1 cellular context compared by ENCODE assay signal in the genomic region with DNA sequence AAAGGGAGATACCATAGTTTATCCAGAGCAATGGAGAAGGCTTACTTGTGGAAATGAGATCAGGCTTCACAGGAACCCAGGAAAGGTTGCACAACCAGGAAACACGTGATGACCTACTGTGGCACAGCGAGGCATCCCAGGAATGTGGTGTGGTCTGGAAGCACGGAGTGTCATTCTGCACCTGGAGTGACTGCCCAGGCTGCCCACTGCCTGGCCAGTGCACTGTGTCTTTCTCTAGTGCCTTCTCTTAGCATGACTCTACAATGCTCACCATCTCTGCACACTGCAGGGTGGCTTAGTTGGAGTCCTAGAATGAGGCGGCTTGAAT.
A peak's percentile ranks its signal among the peaks of the same experiment; 100 is the strongest.
TF ChIP-seq lines count a peak whose summit lies in the region.

No MANE protein-coding gene starts in this region.

TF ChIP-seq in HepG2, 621 proteins besides CTCF, POLR2A, EP300 and RAD21 (continued from another document and continues in another):
- TF ChIP-seq, protein P1, sequence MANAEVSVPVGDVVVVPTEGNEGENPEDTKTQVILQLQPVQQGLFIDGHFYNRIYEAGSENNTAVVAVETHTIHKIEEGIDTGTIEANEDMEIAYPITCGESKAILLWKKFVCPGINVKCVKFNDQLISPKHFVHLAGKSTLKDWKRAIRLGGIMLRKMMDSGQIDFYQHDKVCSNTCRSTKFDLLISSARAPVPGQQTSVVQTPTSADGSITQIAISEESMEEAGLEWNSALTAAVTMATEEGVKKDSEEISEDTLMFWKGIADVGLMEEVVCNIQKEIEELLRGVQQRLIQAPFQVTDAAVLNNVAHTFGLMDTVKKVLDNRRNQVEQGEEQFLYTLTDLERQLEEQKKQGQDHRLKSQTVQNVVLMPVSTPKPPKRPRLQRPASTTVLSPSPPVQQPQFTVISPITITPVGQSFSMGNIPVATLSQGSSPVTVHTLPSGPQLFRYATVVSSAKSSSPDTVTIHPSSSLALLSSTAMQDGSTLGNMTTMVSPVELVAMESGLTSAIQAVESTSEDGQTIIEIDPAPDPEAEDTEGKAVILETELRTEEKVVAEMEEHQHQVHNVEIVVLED (CRISPR knock-in tag; IDR thresholded peaks at IDR 0.05; ENCODE audit: borderline replicate concordance) = no peak
- TF ChIP-seq ZNF570 (CRISPR knock-in tag; IDR thresholded peaks at IDR 0.05; ENCODE audit: borderline replicate concordance) (no peak), RFXANK (CRISPR knock-in tag; IDR thresholded peaks at IDR 0.05) (no peak), SAFB2 (CRISPR knock-in tag; IDR thresholded peaks at IDR 0.05; ENCODE audit: borderline replicate concordance, low read depth) (no peak), HDAC2 (CRISPR knock-in tag; IDR thresholded peaks at IDR 0.05) (peak; percentile 55; the same call in 1 of the 2 replicates), MED1 (CRISPR knock-in tag; IDR thresholded peaks at IDR 0.05) (peak; percentile 75), YEATS2 (CRISPR knock-in tag; IDR thresholded peaks at IDR 0.05; ENCODE audit: borderline replicate concordance) (no peak), ZNF367 (CRISPR knock-in tag; IDR thresholded peaks at IDR 0.05; ENCODE audit: borderline replicate concordance) (no peak), SMAD3 (CRISPR knock-in tag; IDR thresholded peaks at IDR 0.05) (0 out of 2 replicates have a peak, but pooled peaks have one; percentile 65), TEAD3 (CRISPR knock-in tag; optimal IDR thresholded peaks at IDR 0.05; ENCODE audit: borderline replicate concordance) (peak; percentile 100), FOXP1 (IDR thresholded peaks at IDR 0.05) (no peak), FOXP1 (CRISPR knock-in tag; IDR thresholded peaks at IDR 0.05) (0 out of 2 replicates have a peak, but pooled peaks have one; percentile 12), NPAS2 (CRISPR knock-in tag; IDR thresholded peaks at IDR 0.05; ENCODE audit: borderline replicate concordance) (no peak), ELF4 (CRISPR knock-in tag; IDR thresholded peaks at IDR 0.05; ENCODE audit: borderline replicate concordance) (no peak), SP140L (CRISPR knock-in tag; IDR thresholded peaks at IDR 0.05; ENCODE audit: borderline replicate concordance) (no peak), KAT8 (CRISPR knock-in tag; IDR thresholded peaks at IDR 0.05) (no peak), RAD51 (IDR thresholded peaks at IDR 0.05; ENCODE audit: borderline replicate concordance) (no peak), ZKSCAN1 (IDR thresholded peaks at IDR 0.05; ENCODE audit: low read length) (peak; percentile 96), PPARG (CRISPR knock-in tag; conservative IDR thresholded peaks at IDR 0.05) (0 out of 2 replicates have a peak, but pooled peaks have one; percentile 19), YY1 (IDR thresholded peaks at IDR 0.05; ENCODE audit: insufficient read depth, insufficient replicate concordance, low read depth, low read length) (no peak), ZNF83 (CRISPR knock-in tag; IDR thresholded peaks at IDR 0.05; ENCODE audit: borderline replicate concordance) (no peak), PCBP1 (IDR thresholded peaks at IDR 0.05; ENCODE audit: borderline replicate concordance, low read depth, low read length) (no peak), ZNF331 (CRISPR knock-in tag; IDR thresholded peaks at IDR 0.05) (peak; percentile 81), ELF3 (CRISPR knock-in tag; IDR thresholded peaks at IDR 0.05) (peak; percentile 31; the same call in 1 of the 2 replicates), PITX1 (CRISPR knock-in tag; IDR thresholded peaks at IDR 0.05) (no peak), CEBPG (CRISPR knock-in tag; IDR thresholded peaks at IDR 0.05) (peak; percentile 95), EHMT2 (IDR thresholded peaks at IDR 0.05; ENCODE audit: borderline replicate concordance, low read depth, low read length) (no peak), ZC3H13 (CRISPR knock-in tag; IDR thresholded peaks at IDR 0.05) (no peak), GATA4 (IDR thresholded peaks at IDR 0.05; ENCODE audit: borderline replicate concordance, low read depth) (no peak), ZNF747 (CRISPR knock-in tag; IDR thresholded peaks at IDR 0.05; ENCODE audit: borderline replicate concordance) (no peak), ZNF24 (IDR thresholded peaks at IDR 0.05) (no peak), CEBPB (IDR thresholded peaks at IDR 0.05; ENCODE audit: borderline replicate concordance, low read depth, low read length) (peak; percentile 96), ZNF614 (CRISPR knock-in tag; IDR thresholded peaks at IDR 0.05; ENCODE audit: borderline replicate concordance) (peak; percentile 65; the same call in 1 of the 2 replicates), TCF7 (IDR thresholded peaks at IDR 0.05; ENCODE audit: low read depth) (no peak), HDAC1 (CRISPR knock-in tag; IDR thresholded peaks at IDR 0.05) (peak; percentile 30; the same call in 1 of the 2 replicates), ZFP82 (CRISPR knock-in tag; IDR thresholded peaks at IDR 0.05; ENCODE audit: borderline replicate concordance) (no peak), HOXD1 (CRISPR knock-in tag; IDR thresholded peaks at IDR 0.05) (no peak)
- TF ChIP-seq, protein P2, sequence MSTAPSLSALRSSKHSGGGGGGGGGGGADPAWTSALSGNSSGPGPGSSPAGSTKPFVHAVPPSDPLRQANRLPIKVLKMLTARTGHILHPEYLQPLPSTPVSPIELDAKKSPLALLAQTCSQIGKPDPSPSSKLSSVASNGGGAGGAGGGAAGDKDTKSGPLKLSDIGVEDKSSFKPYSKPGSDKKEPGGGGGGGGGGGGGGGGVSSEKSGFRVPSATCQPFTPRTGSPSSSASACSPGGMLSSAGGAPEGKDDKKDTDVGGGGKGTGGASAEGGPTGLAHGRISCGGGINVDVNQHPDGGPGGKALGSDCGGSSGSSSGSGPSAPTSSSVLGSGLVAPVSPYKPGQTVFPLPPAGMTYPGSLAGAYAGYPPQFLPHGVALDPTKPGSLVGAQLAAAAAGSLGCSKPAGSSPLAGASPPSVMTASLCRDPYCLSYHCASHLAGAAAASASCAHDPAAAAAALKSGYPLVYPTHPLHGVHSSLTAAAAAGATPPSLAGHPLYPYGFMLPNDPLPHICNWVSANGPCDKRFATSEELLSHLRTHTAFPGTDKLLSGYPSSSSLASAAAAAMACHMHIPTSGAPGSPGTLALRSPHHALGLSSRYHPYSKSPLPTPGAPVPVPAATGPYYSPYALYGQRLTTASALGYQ (CRISPR knock-in tag; IDR thresholded peaks at IDR 0.05) = no peak
- TF ChIP-seq, protein P3, sequence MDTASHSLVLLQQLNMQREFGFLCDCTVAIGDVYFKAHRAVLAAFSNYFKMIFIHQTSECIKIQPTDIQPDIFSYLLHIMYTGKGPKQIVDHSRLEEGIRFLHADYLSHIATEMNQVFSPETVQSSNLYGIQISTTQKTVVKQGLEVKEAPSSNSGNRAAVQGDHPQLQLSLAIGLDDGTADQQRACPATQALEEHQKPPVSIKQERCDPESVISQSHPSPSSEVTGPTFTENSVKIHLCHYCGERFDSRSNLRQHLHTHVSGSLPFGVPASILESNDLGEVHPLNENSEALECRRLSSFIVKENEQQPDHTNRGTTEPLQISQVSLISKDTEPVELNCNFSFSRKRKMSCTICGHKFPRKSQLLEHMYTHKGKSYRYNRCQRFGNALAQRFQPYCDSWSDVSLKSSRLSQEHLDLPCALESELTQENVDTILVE (CRISPR knock-in tag; IDR thresholded peaks at IDR 0.05) = no peak
- TF ChIP-seq, protein P4, sequence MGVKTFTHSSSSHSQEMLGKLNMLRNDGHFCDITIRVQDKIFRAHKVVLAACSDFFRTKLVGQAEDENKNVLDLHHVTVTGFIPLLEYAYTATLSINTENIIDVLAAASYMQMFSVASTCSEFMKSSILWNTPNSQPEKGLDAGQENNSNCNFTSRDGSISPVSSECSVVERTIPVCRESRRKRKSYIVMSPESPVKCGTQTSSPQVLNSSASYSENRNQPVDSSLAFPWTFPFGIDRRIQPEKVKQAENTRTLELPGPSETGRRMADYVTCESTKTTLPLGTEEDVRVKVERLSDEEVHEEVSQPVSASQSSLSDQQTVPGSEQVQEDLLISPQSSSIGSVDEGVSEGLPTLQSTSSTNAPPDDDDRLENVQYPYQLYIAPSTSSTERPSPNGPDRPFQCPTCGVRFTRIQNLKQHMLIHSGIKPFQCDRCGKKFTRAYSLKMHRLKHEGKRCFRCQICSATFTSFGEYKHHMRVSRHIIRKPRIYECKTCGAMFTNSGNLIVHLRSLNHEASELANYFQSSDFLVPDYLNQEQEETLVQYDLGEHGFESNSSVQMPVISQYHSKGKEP (CRISPR knock-in tag; IDR thresholded peaks at IDR 0.05) = no peak
- TF ChIP-seq, protein P5, sequence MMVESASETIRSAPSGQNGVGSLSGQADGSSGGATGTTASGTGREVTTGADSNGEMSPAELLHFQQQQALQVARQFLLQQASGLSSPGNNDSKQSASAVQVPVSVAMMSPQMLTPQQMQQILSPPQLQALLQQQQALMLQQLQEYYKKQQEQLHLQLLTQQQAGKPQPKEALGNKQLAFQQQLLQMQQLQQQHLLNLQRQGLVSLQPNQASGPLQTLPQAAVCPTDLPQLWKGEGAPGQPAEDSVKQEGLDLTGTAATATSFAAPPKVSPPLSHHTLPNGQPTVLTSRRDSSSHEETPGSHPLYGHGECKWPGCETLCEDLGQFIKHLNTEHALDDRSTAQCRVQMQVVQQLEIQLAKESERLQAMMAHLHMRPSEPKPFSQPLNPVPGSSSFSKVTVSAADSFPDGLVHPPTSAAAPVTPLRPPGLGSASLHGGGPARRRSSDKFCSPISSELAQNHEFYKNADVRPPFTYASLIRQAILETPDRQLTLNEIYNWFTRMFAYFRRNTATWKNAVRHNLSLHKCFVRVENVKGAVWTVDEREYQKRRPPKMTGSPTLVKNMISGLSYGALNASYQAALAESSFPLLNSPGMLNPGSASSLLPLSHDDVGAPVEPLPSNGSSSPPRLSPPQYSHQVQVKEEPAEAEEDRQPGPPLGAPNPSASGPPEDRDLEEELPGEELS (CRISPR knock-in tag; IDR thresholded peaks at IDR 0.05) = peak; percentile 38; the same call in 1 of the 2 replicates
- TF ChIP-seq, protein P6, sequence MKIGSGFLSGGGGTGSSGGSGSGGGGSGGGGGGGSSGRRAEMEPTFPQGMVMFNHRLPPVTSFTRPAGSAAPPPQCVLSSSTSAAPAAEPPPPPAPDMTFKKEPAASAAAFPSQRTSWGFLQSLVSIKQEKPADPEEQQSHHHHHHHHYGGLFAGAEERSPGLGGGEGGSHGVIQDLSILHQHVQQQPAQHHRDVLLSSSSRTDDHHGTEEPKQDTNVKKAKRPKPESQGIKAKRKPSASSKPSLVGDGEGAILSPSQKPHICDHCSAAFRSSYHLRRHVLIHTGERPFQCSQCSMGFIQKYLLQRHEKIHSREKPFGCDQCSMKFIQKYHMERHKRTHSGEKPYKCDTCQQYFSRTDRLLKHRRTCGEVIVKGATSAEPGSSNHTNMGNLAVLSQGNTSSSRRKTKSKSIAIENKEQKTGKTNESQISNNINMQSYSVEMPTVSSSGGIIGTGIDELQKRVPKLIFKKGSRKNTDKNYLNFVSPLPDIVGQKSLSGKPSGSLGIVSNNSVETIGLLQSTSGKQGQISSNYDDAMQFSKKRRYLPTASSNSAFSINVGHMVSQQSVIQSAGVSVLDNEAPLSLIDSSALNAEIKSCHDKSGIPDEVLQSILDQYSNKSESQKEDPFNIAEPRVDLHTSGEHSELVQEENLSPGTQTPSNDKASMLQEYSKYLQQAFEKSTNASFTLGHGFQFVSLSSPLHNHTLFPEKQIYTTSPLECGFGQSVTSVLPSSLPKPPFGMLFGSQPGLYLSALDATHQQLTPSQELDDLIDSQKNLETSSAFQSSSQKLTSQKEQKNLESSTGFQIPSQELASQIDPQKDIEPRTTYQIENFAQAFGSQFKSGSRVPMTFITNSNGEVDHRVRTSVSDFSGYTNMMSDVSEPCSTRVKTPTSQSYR (CRISPR knock-in tag; IDR thresholded peaks at IDR 0.05; ENCODE audit: borderline replicate concordance) = no peak; the same call in 1 of the 2 replicates
- TF ChIP-seq, protein P7, sequence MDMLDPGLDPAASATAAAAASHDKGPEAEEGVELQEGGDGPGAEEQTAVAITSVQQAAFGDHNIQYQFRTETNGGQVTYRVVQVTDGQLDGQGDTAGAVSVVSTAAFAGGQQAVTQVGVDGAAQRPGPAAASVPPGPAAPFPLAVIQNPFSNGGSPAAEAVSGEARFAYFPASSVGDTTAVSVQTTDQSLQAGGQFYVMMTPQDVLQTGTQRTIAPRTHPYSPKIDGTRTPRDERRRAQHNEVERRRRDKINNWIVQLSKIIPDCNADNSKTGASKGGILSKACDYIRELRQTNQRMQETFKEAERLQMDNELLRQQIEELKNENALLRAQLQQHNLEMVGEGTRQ (IDR thresholded peaks at IDR 0.05; ENCODE audit: low read depth, low read length) = peak; percentile 69
- TF ChIP-seq, protein P7 (CRISPR knock-in tag; IDR thresholded peaks at IDR 0.05; ENCODE audit: borderline replicate concordance) = no peak; the same call in 1 of the 2 replicates
- TF ChIP-seq, protein P8, sequence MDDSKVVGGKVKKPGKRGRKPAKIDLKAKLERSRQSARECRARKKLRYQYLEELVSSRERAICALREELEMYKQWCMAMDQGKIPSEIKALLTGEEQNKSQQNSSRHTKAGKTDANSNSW (CRISPR knock-in tag; IDR thresholded peaks at IDR 0.05; ENCODE audit: borderline replicate concordance) = no peak
- TF ChIP-seq, protein P9, sequence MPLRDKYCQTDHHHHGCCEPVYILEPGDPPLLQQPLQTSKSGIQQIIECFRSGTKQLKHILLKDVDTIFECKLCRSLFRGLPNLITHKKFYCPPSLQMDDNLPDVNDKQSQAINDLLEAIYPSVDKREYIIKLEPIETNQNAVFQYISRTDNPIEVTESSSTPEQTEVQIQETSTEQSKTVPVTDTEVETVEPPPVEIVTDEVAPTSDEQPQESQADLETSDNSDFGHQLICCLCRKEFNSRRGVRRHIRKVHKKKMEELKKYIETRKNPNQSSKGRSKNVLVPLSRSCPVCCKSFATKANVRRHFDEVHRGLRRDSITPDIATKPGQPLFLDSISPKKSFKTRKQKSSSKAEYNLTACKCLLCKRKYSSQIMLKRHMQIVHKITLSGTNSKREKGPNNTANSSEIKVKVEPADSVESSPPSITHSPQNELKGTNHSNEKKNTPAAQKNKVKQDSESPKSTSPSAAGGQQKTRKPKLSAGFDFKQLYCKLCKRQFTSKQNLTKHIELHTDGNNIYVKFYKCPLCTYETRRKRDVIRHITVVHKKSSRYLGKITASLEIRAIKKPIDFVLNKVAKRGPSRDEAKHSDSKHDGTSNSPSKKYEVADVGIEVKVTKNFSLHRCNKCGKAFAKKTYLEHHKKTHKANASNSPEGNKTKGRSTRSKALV (CRISPR knock-in tag; IDR thresholded peaks at IDR 0.05) = no peak
- TF ChIP-seq, protein P10, sequence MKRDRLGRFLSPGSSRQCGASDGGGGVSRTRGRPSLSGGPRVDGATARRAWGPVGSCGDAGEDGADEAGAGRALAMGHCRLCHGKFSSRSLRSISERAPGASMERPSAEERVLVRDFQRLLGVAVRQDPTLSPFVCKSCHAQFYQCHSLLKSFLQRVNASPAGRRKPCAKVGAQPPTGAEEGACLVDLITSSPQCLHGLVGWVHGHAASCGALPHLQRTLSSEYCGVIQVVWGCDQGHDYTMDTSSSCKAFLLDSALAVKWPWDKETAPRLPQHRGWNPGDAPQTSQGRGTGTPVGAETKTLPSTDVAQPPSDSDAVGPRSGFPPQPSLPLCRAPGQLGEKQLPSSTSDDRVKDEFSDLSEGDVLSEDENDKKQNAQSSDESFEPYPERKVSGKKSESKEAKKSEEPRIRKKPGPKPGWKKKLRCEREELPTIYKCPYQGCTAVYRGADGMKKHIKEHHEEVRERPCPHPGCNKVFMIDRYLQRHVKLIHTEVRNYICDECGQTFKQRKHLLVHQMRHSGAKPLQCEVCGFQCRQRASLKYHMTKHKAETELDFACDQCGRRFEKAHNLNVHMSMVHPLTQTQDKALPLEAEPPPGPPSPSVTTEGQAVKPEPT (CRISPR knock-in tag; IDR thresholded peaks at IDR 0.05; ENCODE audit: low read depth) = no peak
